ENCODE assay signal across 8 cellular contexts in genomic region chr19:1239796-1240737, GRCh38. TPM values are rescaled to one million over a fixed set of nuclear protein-coding genes. Genes with fewer than 3 reads are reported as not detected.
DNase-seq lines count a peak whose midpoint lies in the region; ATAC-seq lines count a peak whose summit lies in the region.

No MANE protein-coding gene starts in this region.

- peak; percentile 31 for DNase-seq in DMS153 treated with DMSO at 0.1 percent for 48 hours (lab: John Stamatoyannopoulos, UW; ENCODE audit: unreplicated experiment)
- peak; percentile 86 for DNase-seq in NCI-H226
- peak; percentile 90 to 96 for DNase-seq in activated CD4-positive, alpha-beta T cell treated with anti-CD3 and anti-CD28 coated beads for 24 hours (ENCODE audit: low read depth in 2 of 2)
- peak; percentile 98 for DNase-seq in cerebellum (ENCODE audit: low spot score)
- peak; percentile 49 for DNase-seq in kidney glomerular epithelial cell (lab: John Stamatoyannopoulos, UW)
- peak; percentile 84 to 96 for DNase-seq in stimulated activated CD4-positive, alpha-beta T cell treated with anti-CD3 and anti-CD28 coated beads, Interleukin-15, amount 100 ng/mL, for 48 hours (ENCODE audit: low read depth in 2 of 2)
- no peak for DNase-seq in OCI-M2 (lab: John Stamatoyannopoulos, UW; ENCODE audit: unreplicated experiment)

- ATAC-seq in HG02623 (IDR thresholded peaks at IDR 0.05; ENCODE audit: unreplicated experiment): peak; percentile 29

RNA-seq across cellular contexts. Expression of gene ATP5F1D, which starts 1.5 kb away (rescaled TPM):
- total RNA-seq in cerebellum: 10.9 TPM

RNA-seq across cellular contexts. Expression of gene CBARP, which starts 2.3 kb away (rescaled TPM):
- total RNA-seq in cerebellum: 5.6 TPM

RNA-seq across cellular contexts. Expression of gene MIDN, which starts 8.3 kb away (rescaled TPM):
- total RNA-seq in cerebellum: 13.6 TPM

RNA-seq across cellular contexts. Expression of gene CIRBP, which starts 29.1 kb away (rescaled TPM):
- total RNA-seq in cerebellum: 328 TPM

RNA-seq across cellular contexts. Expression of gene STK11, which starts 34.5 kb away (rescaled TPM):
- 27.0 TPM for total RNA-seq in cerebellum
